In genomic region chr11:910589-911030, GRCh38 we compare ENCODE assay signal across 8 cellular contexts. TPM values are rescaled to one million over a fixed set of nuclear protein-coding genes. Genes with fewer than 3 reads are reported as not detected.
DNase-seq lines count a peak whose midpoint lies in the region; ATAC-seq, FAIRE-seq and TF ChIP-seq lines count a peak whose summit lies in the region.

TSS of gene CHID1 (minus strand) at chr11:910810. CDS start at chr11:904816, 5,994 bp downstream.

- TF ChIP-seq CTCF in Loucy (conservative IDR thresholded peaks at IDR 0.05; ENCODE audit: low read length) (no peak), gastroesophageal sphincter (IDR thresholded peaks at IDR 0.05) (no peak)

- in situ Hi-C loops in SK-MEL-5 (cut with HindIII; ENCODE audit: low pct_unique_long_range_greater_than_20kb, low sequenced_read_pairs) = no loop called here

- peak; percentile 92 for ATAC-seq in gastroesophageal sphincter

- H3K36me3 ChIP-seq in Loucy (ENCODE audit: insufficient read depth, low read length) = no peaks in the 10 kb centered on the region
- peaks cover 0 to 27% of the 10 kb centered on the region in 2 donors for H3K36me3 ChIP-seq in gastroesophageal sphincter

- H3K27ac ChIP-seq in gastroesophageal sphincter = peak within 1 kb of the TSS; percentile 44 to 95 (median 95)

- H3K27me3 ChIP-seq in Loucy (ENCODE audit: insufficient read depth, low read length, poor library complexity, severe bottlenecking) (no peaks in the 10 kb centered on the region), gastroesophageal sphincter (no peaks in the 10 kb centered on the region)

- TF ChIP-seq POLR2A in H54 (IDR thresholded peaks at IDR 0.05; ENCODE audit: low read depth, low read length) (peak; percentile 83), gastroesophageal sphincter (IDR thresholded peaks at IDR 0.05) (peak; percentile 36 to 45)

- TF ChIP-seq EP300 in gastroesophageal sphincter (IDR thresholded peaks at IDR 0.05) = no peak

- peak; percentile 86 for DNase-seq in ELR (ENCODE audit: low read depth)
- peak; percentile 97 for DNase-seq in H54 (ENCODE audit: insufficient read length, low spot score)
- DNase-seq in SK-MEL-5 (ENCODE audit: low read depth, low spot score) = peak; percentile 81
- DNase-seq in activated naive CD4-positive, alpha-beta T cell treated with Interleukin-2 at 50 U/mL for 16 hours = peak; percentile 90
- peak in 53 of 56 donors; percentile 23 to 90 (median 78) for DNase-seq in nucleus accumbens (lab: John Stamatoyannopoulos, UW)
- DNase-seq in superior temporal gyrus (ENCODE audit: extremely low spot score) = peak; percentile 78

- H3K4me2 ChIP-seq in Loucy (ENCODE audit: low read depth, low read length, poor library complexity, severe bottlenecking) = peak within 1 kb of the TSS; percentile 86

- H3K79me2 ChIP-seq in Loucy (ENCODE audit: insufficient read depth, low read length) = peaks cover 30% of the 10 kb centered on the region

- WGBS in gastroesophageal sphincter (ENCODE audit: low coverage in 1 of 2), 2 donors = no CpG with 5 or more reads among the region's 59 CpGs

- no peaks in the 10 kb centered on the region for H3K9me2 ChIP-seq in Loucy (replicated peaks; ENCODE audit: low read depth, low read length)

- H3K4me1 ChIP-seq in Loucy (ENCODE audit: insufficient read depth, low read length, poor library complexity, severe bottlenecking) (peaks cover 21% of the 10 kb centered on the region), gastroesophageal sphincter (peaks cover 0 to 33% (median 10%) of the 10 kb centered on the region in 3 donors)

- H3K4me3 ChIP-seq in Loucy (ENCODE audit: low read length, poor library complexity, severe bottlenecking) (peak within 1 kb of the TSS; percentile 90), gastroesophageal sphincter (peak within 1 kb of the TSS; percentile 61 to 96)

- no peaks in the 10 kb centered on the region for H3K9me3 ChIP-seq in Loucy (ENCODE audit: insufficient read depth, low read depth, low read length)
- H3K9me3 ChIP-seq in gastroesophageal sphincter = no peaks in the 10 kb centered on the region

- H4K20me1 ChIP-seq in Loucy (ENCODE audit: insufficient read depth, low read length, poor library complexity, severe bottlenecking) = peaks cover 5% of the 10 kb centered on the region

- peak within 1 kb of the TSS; percentile 90 for H3K9ac ChIP-seq in Loucy (ENCODE audit: low read depth, low read length, poor library complexity, severe bottlenecking)

- FAIRE-seq in H54 (lab: Jason Lieb, UNC) = no peak

- H2AFZ ChIP-seq in Loucy (ENCODE audit: low read length) = peak within 1 kb of the TSS; percentile 89

- no peaks in the 10 kb centered on the region for H3F3A ChIP-seq in Loucy (ENCODE audit: low read depth)

RNA-seq across cellular contexts. Expression of gene CHID1, which starts in this region (rescaled TPM):
- total RNA-seq in SK-MEL-5 (2014; rRNA removed; shearing (Covaris generic)) = 21.8 and 31.0 TPM in 2 replicates
- polyA plus RNA-seq in SK-MEL-5 (2015; cell fraction: cytosol; rRNA removed) = 248 and 307 TPM in 2 replicates
- polyA plus RNA-seq in SK-MEL-5 (2015; cell fraction: nucleus; rRNA removed) = 47.5 and 57.7 TPM in 2 replicates
- total RNA-seq in gastroesophageal sphincter = 10 to 100 TPM; 36.0 to 55.3 (median 46.4) TPM

Comparison
In these comparisons a context has a peak if more than half of its experiments do, and no peak if none do; other contexts are left out.
1. Peak in every context shown above with its lines: DNase-seq, ATAC-seq, H3K4me3 ChIP-seq and H3K27ac ChIP-seq.